Comparison of ENCODE assay signal across 28 cellular contexts in the genomic region with DNA sequence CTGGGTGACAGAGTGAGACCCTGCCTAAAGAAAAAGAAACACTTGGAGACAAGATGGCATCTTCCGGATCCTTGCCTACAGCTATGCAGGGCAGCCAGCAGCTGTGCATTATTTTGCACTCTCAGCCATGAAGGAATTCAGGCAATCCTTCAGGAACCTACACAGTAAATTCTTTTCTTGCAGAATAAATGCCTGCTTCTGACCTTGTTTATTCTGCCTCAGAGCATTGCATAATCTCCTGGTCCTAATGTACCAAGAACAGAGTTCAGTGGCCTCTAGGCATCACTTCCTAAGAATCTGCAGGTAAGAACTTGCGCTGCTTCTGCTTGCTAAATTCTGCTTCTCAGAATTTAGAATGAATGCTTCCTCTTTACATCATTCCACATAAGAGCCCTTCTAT. TPM values are rescaled to one million over a fixed set of nuclear protein-coding genes. Genes with fewer than 3 reads are reported as not detected.
DNase-seq lines count a peak whose midpoint lies in the region; ATAC-seq, FAIRE-seq and TF ChIP-seq lines count a peak whose summit lies in the region.
"Had no signal": no experiment of that assay in that cellular context is flagged by ENCODE, and none has a peak within 500 bp of the region (broad histone marks: within the 10 kb centered on the region; RNA-seq: fewer than 3 reads in every experiment).

No MANE protein-coding gene starts in this region.

- no peak overlapping the region for H2AFZ ChIP-seq in GM12878 (ENCODE audit: control insufficient read depth, low read depth, low read length)

- H3K27me3 Mint-ChIP-seq in Caco-2 (ENCODE audit: insufficient read depth, unreplicated experiment): no peaks in the 10 kb centered on the region
- H3K27me3 Mint-ChIP-seq: stimulated activated memory B cell treated with anti-CD40 and anti-IgM and Interleukin-4, amounts not matched to agents 10 μg/mL and 1 μg/mL and 100 μg/mL, for 72 hours had no signal

- peak overlapping the region; percentile 27; the same call in 1 of the 2 replicates for H3K4me2 ChIP-seq in GM12878 (ENCODE audit: control insufficient read depth, insufficient read depth)
- H3K4me2 ChIP-seq: BLaER1 had no signal

- peak overlapping the region; percentile 47 for H3K27ac Mint-ChIP-seq in Caco-2 (ENCODE audit: unreplicated experiment)
- H3K27ac Mint-ChIP-seq: activated CD4-positive, alpha-beta T cell treated with anti-CD3 and anti-CD28 coated beads, Interleukin-2, amount 10 ng/mL, durations not matched to agents 7 days and 5 days; activated naive CD4-positive, alpha-beta T cell treated with anti-CD3 and anti-CD28 coated beads for 36 hours; activated T-cell treated with anti-CD3 and anti-CD28 coated beads, Interleukin-2, amount 50 U/mL, for 72 hours; stimulated activated memory B cell treated with anti-CD40 and anti-IgM and Interleukin-4, amounts not matched to agents 10 μg/mL and 1 μg/mL and 100 μg/mL, for 72 hours had no signal

- no peak overlapping the region for H3K4me3 Mint-ChIP-seq in Caco-2 (ENCODE audit: unreplicated experiment)
- H3K4me3 Mint-ChIP-seq: activated CD4-positive, alpha-beta T cell treated with anti-CD3 and anti-CD28 coated beads, Interleukin-2, amount 10 ng/mL, durations not matched to agents 7 days and 5 days; activated naive CD4-positive, alpha-beta T cell treated with anti-CD3 and anti-CD28 coated beads for 36 hours; activated T-cell treated with anti-CD3 and anti-CD28 coated beads, Interleukin-2, amount 50 U/mL, for 72 hours; H9; stimulated activated memory B cell treated with anti-CD40 and anti-IgM and Interleukin-4, amounts not matched to agents 10 μg/mL and 1 μg/mL and 100 μg/mL, for 72 hours had no signal

- CTCF ChIA-PET in Caco-2 (lab: Charles Lee): no interaction called here
- CTCF ChIA-PET in GM12878 (lab: Yijun Ruan, JAX): interaction anchor here (1.0 to 1.2 kb wide), 2 partner anchors 11 to 48 kb away, joined by 3 read pairs; no protein-coding TSS in a partner anchor

- no peak overlapping the region for H3K27ac ChIP-seq in GM12878 (ENCODE audit: control insufficient read depth, insufficient read depth)
- peak overlapping the region; percentile 75 to 80 for H3K27ac ChIP-seq in kidney (ENCODE audit: low read depth in 2 of 2, low read length in 2 of 2)
- H3K27ac ChIP-seq: BLaER1, cardiac muscle cell, spleen, suprapubic skin, WERI-Rb-1 had no signal

- no peak for TF ChIP-seq EP300 in GM12878 (IDR thresholded peaks at IDR 0.05; ENCODE audit: borderline replicate concordance in 1 of 2, control insufficient read depth in 1 of 2, low read depth in 2 of 2, low read length in 2 of 2)

- intact Hi-C loops in Caco-2 (cut with micrococcal nuclease; ENCODE audit: unreplicated experiment) (loop anchor here (1.0 to 2.0 kb wide), 3 partner anchors 17 to 36 kb away; partner anchors contain the start of gene GLDC), GM12878 (cut with micrococcal nuclease; ENCODE audit: unreplicated experiment) (no loop called here), kidney (cut with DNase I) (no loop called here)

- peaks cover 2% of the 10 kb centered on the region for H3K36me3 ChIP-seq in Caco-2 (ENCODE audit: control insufficient read depth, insufficient read depth, low read length)
- peaks cover 3 to 5% of the 10 kb centered on the region in 2 experiments; a peak in 2 of 4 replicates for H3K36me3 ChIP-seq in GM12878 (ENCODE audit: control insufficient read depth in 2 of 2, insufficient read depth in 2 of 2, low read length in 1 of 2)
- no peaks in the 10 kb centered on the region for H3K36me3 ChIP-seq in kidney (ENCODE audit: control insufficient read depth in 1 of 2, insufficient read depth in 2 of 2, low read length in 2 of 2)
- H3K36me3 ChIP-seq: BLaER1, cardiac muscle cell, spleen, suprapubic skin, WERI-Rb-1 had no signal

- no TSS peak for BruUV-seq in Caco-2 (replicated peaks; lab: Mats Ljungman, UMichigan)
- no TSS peak for BruUV-seq in GM12878 (replicated peaks; lab: Mats Ljungman, UMichigan)

- no peak overlapping the region for H3K4me3 ChIP-seq in Caco-2 (ENCODE audit: low read depth, low read length)
- H3K4me3 ChIP-seq in GM12878: no peak overlapping the region
- H3K4me3 ChIP-seq in kidney (ENCODE audit: low read length in 2 of 2): no peak overlapping the region
- H3K4me3 ChIP-seq: BLaER1, cardiac muscle cell, spleen, suprapubic skin had no signal

- WGBS in GM12878 (ENCODE audit: insufficient coverage, insufficient replicate concordance, low lambda C conversion rate, missing lambda C conversion rate): 71% methylated on average over 2 of the region's 2 CpGs

- no peak for TF ChIP-seq RAD21 in GM12878 (IDR thresholded peaks at IDR 0.05; ENCODE audit: insufficient read depth, low read depth, low read length)

- POLR2A ChIA-PET in Caco-2 (lab: Charles Lee) (interaction anchor here (0.7 kb wide), 1 partner anchor 36 kb away, joined by 4 read pairs; no protein-coding TSS in a partner anchor), GM12878 (lab: Charles Lee) (interaction anchor here (0.7 to 1.6 kb wide), 2 partner anchors 12 to 29 kb away, joined by 3 to 6 read pairs; no protein-coding TSS in a partner anchor)

- H3K4me1 ChIP-seq in Caco-2: peaks cover 62% of the 10 kb centered on the region
- peaks cover 28% of the 10 kb centered on the region for H3K4me1 ChIP-seq in GM12878 (ENCODE audit: control insufficient read depth, insufficient read depth, low read length)
- H3K4me1 ChIP-seq in kidney (ENCODE audit: control insufficient read depth in 1 of 2, insufficient read depth in 1 of 2, low read depth in 1 of 2, low read length in 2 of 2): peaks cover 37 to 55% of the 10 kb centered on the region in 2 donors
- H3K4me1 ChIP-seq: spleen had no signal

- H3K27me3 ChIP-seq in Caco-2 (replicated peaks; ENCODE audit: control insufficient read depth, insufficient read depth, low read length) (no peaks in the 10 kb centered on the region), GM12878 (replicated peaks in 1 of 2; ENCODE audit: control insufficient read depth in 2 of 2, insufficient read depth in 2 of 2, low read length in 1 of 2) (no peaks in the 10 kb centered on the region)
- H3K27me3 ChIP-seq: BLaER1, cardiac muscle cell had no signal

- TF ChIP-seq POLR2A in GM12878 (IDR thresholded peaks at IDR 0.05; ENCODE audit: low read depth, low read length): no peak

- ATAC-seq in GM12878: no peak
- ATAC-seq in GM18517 (IDR thresholded peaks at IDR 0.05; ENCODE audit: unreplicated experiment): no peak
- ATAC-seq: activated T-cell treated with anti-CD3 and anti-CD28 coated beads, Interleukin-2, amount 50 U/mL, for 72 hours; left cardiac atrium; Panc1; stimulated activated memory B cell treated with anti-CD40 and anti-IgM and Interleukin-4, amounts not matched to agents 10 μg/mL and 1 μg/mL and 100 μg/mL, for 72 hours had no signal

- H3K9ac ChIP-seq in GM12878 (ENCODE audit: control insufficient read depth, insufficient read depth, low read length) (no peak overlapping the region), kidney (ENCODE audit: low read length in 2 of 2) (no peak overlapping the region)
- H3K9ac ChIP-seq: BLaER1 had no signal

- FAIRE-seq in GM12878 (lab: Jason Lieb, UNC) (no peak), kidney (lab: Jason Lieb, UNC) (no peak)

- peaks cover 44% of the 10 kb centered on the region for H3K4me1 Mint-ChIP-seq in Caco-2 (ENCODE audit: low read depth, unreplicated experiment)

- RAD21 ChIA-PET in GM12878 (lab: Charles Lee; ENCODE audit: unreplicated experiment): interaction anchor here (8.2 kb wide), 1 partner anchor 13 kb away, joined by 59 read pairs; no protein-coding TSS in a partner anchor

- peaks cover 82% of the 10 kb centered on the region for H3K36me3 Mint-ChIP-seq in Caco-2 (ENCODE audit: insufficient read depth, unreplicated experiment)
- H3K36me3 Mint-ChIP-seq: stimulated activated memory B cell treated with anti-CD40 and anti-IgM and Interleukin-4, amounts not matched to agents 10 μg/mL and 1 μg/mL and 100 μg/mL, for 72 hours had no signal

- H3K9me3 ChIP-seq in Caco-2 (no peaks in the 10 kb centered on the region), GM12878 (replicated peaks; ENCODE audit: control insufficient read depth, insufficient read depth, low read length) (no peaks in the 10 kb centered on the region), kidney (ENCODE audit: control insufficient read depth in 1 of 2, low read length in 2 of 2) (no peaks in the 10 kb centered on the region)
- H3K9me3 ChIP-seq: spleen, suprapubic skin had no signal

- peaks cover 16% of the 10 kb centered on the region for H3K79me2 ChIP-seq in GM12878 (ENCODE audit: control insufficient read depth, insufficient read depth, low read length)

- TF ChIP-seq CTCF in Caco-2 (IDR thresholded peaks at IDR 0.05; ENCODE audit: insufficient read depth in 1 of 2, low read depth in 1 of 2, low read length in 1 of 2, severe bottlenecking in 1 of 2, unreplicated experiment in 1 of 2): no peak
- no peak for TF ChIP-seq CTCF in GM12878 (IDR thresholded peaks at IDR 0.05 in 2 of 3, conservative IDR thresholded peaks at IDR 0.05 in 1 of 3; ENCODE audit: control insufficient read depth in 2 of 3, extremely low read depth in 1 of 3, insufficient read depth in 1 of 3, low read depth in 3 of 3, low read length in 3 of 3)
- TF ChIP-seq CTCF in kidney (IDR thresholded peaks at IDR 0.05; ENCODE audit: borderline replicate concordance, extremely low read depth, insufficient read depth): no peak

- SMC1A ChIA-PET in GM12878 (lab: Charles Lee; ENCODE audit: uncharacterized antibody, unreplicated experiment): interaction anchor here (1.0 to 2.5 kb wide), 3 partner anchors 11 to 23 kb away, joined by 3 to 7 read pairs (median 5); no protein-coding TSS in a partner anchor

- DNase-seq in Caco-2 (peak; percentile 39 to 57), MV-4-11 (lab: John Stamatoyannopoulos, UW) (peak; percentile 73), GM12878 (ENCODE audit: low read depth, low spot score) (no peak), kidney (no peak), NAMALWA (ENCODE audit: low spot score) (no peak), NCI-H748 treated with DMSO at 0.1 percent for 48 hours (lab: John Stamatoyannopoulos, UW) (no peak), hippocampal formation (lab: John Stamatoyannopoulos, UW) (no peak)
- DNase-seq: activated CD4-positive, alpha-beta T cell treated with anti-CD3 and anti-CD28 coated beads, Interleukin-2, amount 10 ng/mL, durations not matched to agents 7 days and 5 days; activated naive CD4-positive, alpha-beta T cell treated with anti-CD3 and anti-CD28 coated beads for 36 hours; activated T-cell treated with anti-CD3 and anti-CD28 coated beads, Interleukin-2, amount 50 U/mL, for 72 hours; DMS79; GF-D8; H9; left cardiac atrium; mesendoderm; NCI-H1417 treated with DMSO at 0.1 percent for 48 hours; NCI-H2107; NCI-H446; nucleus accumbens; spleen; stimulated activated CD4-positive, alpha-beta T cell treated with anti-CD3 and anti-CD28 coated beads, Interleukin-4, amount 100 ng/mL, for 1 hour; WERI-Rb-1 had no signal

- in situ Hi-C loops in GM12878 (cut with MboI): no loop called here

- H4K20me1 ChIP-seq in GM12878 (ENCODE audit: control insufficient read depth, insufficient read depth): no peaks in the 10 kb centered on the region
- H4K20me1 ChIP-seq: BLaER1 had no signal

- no peaks in the 10 kb centered on the region for H3K9me3 Mint-ChIP-seq in Caco-2 (ENCODE audit: unreplicated experiment)
- H3K9me3 Mint-ChIP-seq: activated CD4-positive, alpha-beta T cell treated with anti-CD3 and anti-CD28 coated beads, Interleukin-2, amount 10 ng/mL, durations not matched to agents 7 days and 5 days; activated naive CD4-positive, alpha-beta T cell treated with anti-CD3 and anti-CD28 coated beads for 36 hours; activated T-cell treated with anti-CD3 and anti-CD28 coated beads, Interleukin-2, amount 50 U/mL, for 72 hours; stimulated activated memory B cell treated with anti-CD40 and anti-IgM and Interleukin-4, amounts not matched to agents 10 μg/mL and 1 μg/mL and 100 μg/mL, for 72 hours had no signal

RNA-seq across cellular contexts. Expression of gene GLDC, which starts 16.8 kb away (rescaled TPM):
- total RNA-seq in Caco-2 (2022): 276 and 320 TPM in 2 replicates
- 105 and 125 TPM in 2 replicates for total RNA-seq in GM12878 (2013; cell fraction: nucleolus; rRNA removed)
- 124 and 125 TPM in 2 replicates for total RNA-seq in GM12878 (2014; rRNA removed)
- total RNA-seq in GM12878 (2014; rRNA removed; fragmentation: Illumina TruSeq; extraction: Trizol): 97.0 and 101 TPM in 2 replicates
- total RNA-seq in GM12878 (2021): 117 and 119 TPM in 2 replicates
- 49.3 TPM for polyA plus RNA-seq in GM12878 (2011; ENCODE audit: low read depth)
- polyA plus RNA-seq in GM12878 (2011; rRNA removed): 165 and 166 TPM in 2 replicates
- polyA plus RNA-seq in GM12878 (2011; cell fraction: cytosol; rRNA removed): 96.2 and 109 TPM in 2 replicates
- polyA plus RNA-seq in GM12878 (2011; cell fraction: nucleus; rRNA removed): 487 and 685 TPM in 2 replicates
- 38.4 and 38.7 TPM in 2 replicates for polyA plus RNA-seq in GM12878 (2012)
- polyA plus RNA-seq in GM12878 (2014; fragmentation: Illumina TruSeq; extraction: Trizol): 150 and 156 TPM in 2 replicates
- polyA plus RNA-seq in GM12878 (2014; fragmentation: Nextera tagmentation; extraction: Ambion mirVana): 100 to 1,000 TPM in 1 of 2 experiments, 10 to 100 TPM in 1; 88.2 to 112 TPM
- polyA plus RNA-seq in GM12878 (2014; rRNA removed): 128 and 129 TPM in 2 replicates
- polyA plus RNA-seq in GM12878 (2016; fragmentation: Nextera tagmentation; extraction: Ambion mirVana): 100 to 1,000 TPM in 1 of 2 experiments, 10 to 100 TPM in 1; 33.1 to 101 TPM
- polyA minus RNA-seq in GM12878 (2011; rRNA and poly(A)+ RNA removed): 232 and 238 TPM in 2 replicates
- 48.2 and 51.0 TPM in 2 replicates for polyA minus RNA-seq in GM12878 (2011; cell fraction: cytosol; rRNA and poly(A)+ RNA removed)
- polyA minus RNA-seq in GM12878 (2011; cell fraction: nucleus; rRNA and poly(A)+ RNA removed): 170 and 175 TPM in 2 replicates
- total RNA-seq in kidney: 60.1 TPM
- 79.7 TPM for polyA plus RNA-seq in kidney (ENCODE audit: insufficient read depth, low read depth, low replicate concordance)

Comparison
In these comparisons a context has a peak if more than half of its experiments do, and no peak if none do; other contexts are left out.
1. DNase-seq: peak in Caco-2 (2 of 2) and MV-4-11 (single experiment); none in GM12878 (single experiment), kidney (single experiment), NAMALWA (single experiment), NCI-H748 treated with DMSO at 0.1 percent for 48 hours (single experiment) and hippocampal formation (0 of 2).